Comparison of ENCODE assay signal across 8 cellular contexts in genomic region chr6:11299876-11300428, GRCh38.
DNase-seq lines count a peak whose midpoint lies in the region; ATAC-seq and TF ChIP-seq lines count a peak whose summit lies in the region.
"Not testable (repeated sequence)": the region's sequence is repeated elsewhere in the genome, so short reads cannot be mapped to it uniquely, and the experiment has no call there.

No MANE protein-coding gene starts in this region.

- H3K9me3 Mint-ChIP-seq in CD8-positive, alpha-beta T cell = peaks cover 11% of the 10 kb centered on the region
- H3K9me3 Mint-ChIP-seq in T-helper 1 cell treated with Interleukin-12 subunit alpha and Interleukin-12 subunit beta and Interleukin-4 antibody, amounts not matched to agents 30 μg/mL and 1 μg/mL, for 36 hours = peaks cover 39% of the 10 kb centered on the region
- peaks cover 12% of the 10 kb centered on the region for H3K9me3 Mint-ChIP-seq in activated CD8-positive, alpha-beta memory T cell treated with anti-CD3 and anti-CD28 coated beads, Interleukin-2, amount 10 ng/mL, durations not matched to agents 7 days and 5 days (ENCODE audit: low read depth)
- H3K9me3 Mint-ChIP-seq in activated naive CD8-positive, alpha-beta T cell (ENCODE audit: low read depth) = peaks cover 17% of the 10 kb centered on the region
- H3K9me3 Mint-ChIP-seq in central memory CD8-positive, alpha-beta T cell; natural killer cell; stimulated activated naive CD8-positive, alpha-beta T cell treated with anti-CD3 and anti-CD28 coated beads, Interleukin-15, Interleukin-2, amounts not matched to agents 100 ng/mL and 50 ng/mL, for 24 hours: not testable (repeated sequence)

- not testable (repeated sequence) for H2AFZ ChIP-seq in hepatocyte

- H3K27ac ChIP-seq in CD8-positive, alpha-beta T cell (ENCODE audit: low read depth, low read length) = not testable (repeated sequence)
- peak overlapping the region; percentile 72 for H3K27ac ChIP-seq in hepatocyte

- not testable (repeated sequence) for H3K4me3 ChIP-seq in CD8-positive, alpha-beta T cell (ENCODE audit: low read depth, low read length); hepatocyte

- not testable (repeated sequence) for DNase-seq in CD8-positive, alpha-beta T cell; activated CD8-positive, alpha-beta memory T cell treated with anti-CD3 and anti-CD28 coated beads, Interleukin-2, amount 10 ng/mL, durations not matched to agents 7 days and 5 days; central memory CD8-positive, alpha-beta T cell (ENCODE audit: low spot score in 2 of 2); hepatocyte (ENCODE audit: low spot score); natural killer cell

- POLR2A ChIA-PET in CD8-positive, alpha-beta T cell (lab: Charles Lee) = not testable (repeated sequence)

- H3K4me1 ChIP-seq in CD8-positive, alpha-beta T cell (ENCODE audit: insufficient read depth, low read length) = not testable (repeated sequence)
- H3K4me1 ChIP-seq in hepatocyte (ENCODE audit: insufficient read depth) = peaks cover 14% of the 10 kb centered on the region

- peak overlapping the region; percentile 30 for H3K27ac Mint-ChIP-seq in CD8-positive, alpha-beta T cell
- peak overlapping the region; percentile 9 for H3K27ac Mint-ChIP-seq in T-helper 1 cell treated with Interleukin-12 subunit alpha and Interleukin-12 subunit beta and Interleukin-4 antibody, amounts not matched to agents 30 μg/mL and 1 μg/mL, for 36 hours
- H3K27ac Mint-ChIP-seq in activated CD8-positive, alpha-beta memory T cell treated with anti-CD3 and anti-CD28 coated beads, Interleukin-2, amount 10 ng/mL, durations not matched to agents 7 days and 5 days = peak overlapping the region; percentile 11
- H3K27ac Mint-ChIP-seq in activated naive CD8-positive, alpha-beta T cell = peak overlapping the region; percentile 17
- peak overlapping the region; percentile 20 for H3K27ac Mint-ChIP-seq in central memory CD8-positive, alpha-beta T cell (ENCODE audit: low read depth)
- H3K27ac Mint-ChIP-seq in natural killer cell = peak overlapping the region; percentile 49 to 79
- peak overlapping the region; percentile 13 for H3K27ac Mint-ChIP-seq in stimulated activated naive CD8-positive, alpha-beta T cell treated with anti-CD3 and anti-CD28 coated beads, Interleukin-15, Interleukin-2, amounts not matched to agents 100 ng/mL and 50 ng/mL, for 24 hours

- not testable (repeated sequence) for H3K27me3 Mint-ChIP-seq in CD8-positive, alpha-beta T cell (ENCODE audit: low read depth); T-helper 1 cell treated with Interleukin-12 subunit alpha and Interleukin-12 subunit beta and Interleukin-4 antibody, amounts not matched to agents 30 μg/mL and 1 μg/mL, for 36 hours (ENCODE audit: low read depth); activated CD8-positive, alpha-beta memory T cell treated with anti-CD3 and anti-CD28 coated beads, Interleukin-2, amount 10 ng/mL, durations not matched to agents 7 days and 5 days; activated naive CD8-positive, alpha-beta T cell; central memory CD8-positive, alpha-beta T cell; natural killer cell (ENCODE audit: low read depth in 2 of 2); stimulated activated naive CD8-positive, alpha-beta T cell treated with anti-CD3 and anti-CD28 coated beads, Interleukin-15, Interleukin-2, amounts not matched to agents 100 ng/mL and 50 ng/mL, for 24 hours

- not testable (repeated sequence) for TF ChIP-seq CTCF in CD8-positive, alpha-beta T cell (IDR thresholded peaks at IDR 0.05); hepatocyte (IDR thresholded peaks at IDR 0.05; ENCODE audit: poor library complexity); natural killer cell (IDR thresholded peaks at IDR 0.05)

- not testable (repeated sequence) for H3K4me2 ChIP-seq in hepatocyte

- H4K20me1 ChIP-seq in hepatocyte (ENCODE audit: insufficient read depth, poor library complexity, severe bottlenecking) = not testable (repeated sequence)

- not testable (repeated sequence) for H3K9me3 ChIP-seq in CD8-positive, alpha-beta T cell (ENCODE audit: low read length); hepatocyte (ENCODE audit: low read depth)

- 92% methylated on average over 5 of the region's 5 CpGs for WGBS in hepatocyte (ENCODE audit: low lambda C conversion rate, missing lambda C conversion rate)

- H3K9me2 ChIP-seq in hepatocyte (replicated peaks; ENCODE audit: insufficient read depth) = not testable (repeated sequence)

- CTCF ChIA-PET in CD8-positive, alpha-beta T cell (lab: Charles Lee); activated CD8-positive, alpha-beta memory T cell treated with anti-CD3 and anti-CD28 coated beads, Interleukin-2, amount 10 ng/mL, durations not matched to agents 7 days and 5 days (lab: Charles Lee): not testable (repeated sequence)

- not testable (repeated sequence) for H3K27me3 ChIP-seq in CD8-positive, alpha-beta T cell (ENCODE audit: insufficient read depth, low read length); hepatocyte

- H3K4me3 Mint-ChIP-seq in CD8-positive, alpha-beta T cell; T-helper 1 cell treated with Interleukin-12 subunit alpha and Interleukin-12 subunit beta and Interleukin-4 antibody, amounts not matched to agents 30 μg/mL and 1 μg/mL, for 36 hours; activated CD8-positive, alpha-beta memory T cell treated with anti-CD3 and anti-CD28 coated beads, Interleukin-2, amount 10 ng/mL, durations not matched to agents 7 days and 5 days; activated naive CD8-positive, alpha-beta T cell; stimulated activated naive CD8-positive, alpha-beta T cell treated with anti-CD3 and anti-CD28 coated beads, Interleukin-15, Interleukin-2, amounts not matched to agents 100 ng/mL and 50 ng/mL, for 24 hours: not testable (repeated sequence)
- H3K4me3 Mint-ChIP-seq in central memory CD8-positive, alpha-beta T cell = peak overlapping the region; percentile 1
- H3K4me3 Mint-ChIP-seq in natural killer cell = peak overlapping the region; percentile 4

- H3K79me2 ChIP-seq in hepatocyte = not testable (repeated sequence)

- intact Hi-C loops in CD8-positive, alpha-beta T cell (cut with DNase I, micrococcal nuclease); natural killer cell (cut with micrococcal nuclease): not testable (repeated sequence)

- ATAC-seq in CD8-positive, alpha-beta T cell; activated CD8-positive, alpha-beta memory T cell treated with anti-CD3 and anti-CD28 coated beads, Interleukin-2, amount 10 ng/mL, durations not matched to agents 7 days and 5 days; central memory CD8-positive, alpha-beta T cell (replicated peaks; ENCODE audit: extremely low read depth, poor library complexity, severe bottlenecking); natural killer cell: not testable (repeated sequence)

- peaks cover 43% of the 10 kb centered on the region for H3K4me1 Mint-ChIP-seq in CD8-positive, alpha-beta T cell (ENCODE audit: low read depth)
- H3K4me1 Mint-ChIP-seq in T-helper 1 cell treated with Interleukin-12 subunit alpha and Interleukin-12 subunit beta and Interleukin-4 antibody, amounts not matched to agents 30 μg/mL and 1 μg/mL, for 36 hours (ENCODE audit: low read depth) = peaks cover 21% of the 10 kb centered on the region
- H3K4me1 Mint-ChIP-seq in activated CD8-positive, alpha-beta memory T cell treated with anti-CD3 and anti-CD28 coated beads, Interleukin-2, amount 10 ng/mL, durations not matched to agents 7 days and 5 days = peaks cover 36% of the 10 kb centered on the region
- peaks cover 30% of the 10 kb centered on the region for H3K4me1 Mint-ChIP-seq in activated naive CD8-positive, alpha-beta T cell (ENCODE audit: low read depth)
- peaks cover 64% of the 10 kb centered on the region for H3K4me1 Mint-ChIP-seq in central memory CD8-positive, alpha-beta T cell
- peaks cover 79 to 83% of the 10 kb centered on the region in 2 donors for H3K4me1 Mint-ChIP-seq in natural killer cell
- H3K4me1 Mint-ChIP-seq in stimulated activated naive CD8-positive, alpha-beta T cell treated with anti-CD3 and anti-CD28 coated beads, Interleukin-15, Interleukin-2, amounts not matched to agents 100 ng/mL and 50 ng/mL, for 24 hours (ENCODE audit: low read depth) = peaks cover 36% of the 10 kb centered on the region

- peaks cover 83% of the 10 kb centered on the region for H3K36me3 Mint-ChIP-seq in CD8-positive, alpha-beta T cell
- peaks cover 73% of the 10 kb centered on the region for H3K36me3 Mint-ChIP-seq in T-helper 1 cell treated with Interleukin-12 subunit alpha and Interleukin-12 subunit beta and Interleukin-4 antibody, amounts not matched to agents 30 μg/mL and 1 μg/mL, for 36 hours (ENCODE audit: low read depth)
- peaks cover 84% of the 10 kb centered on the region for H3K36me3 Mint-ChIP-seq in activated CD8-positive, alpha-beta memory T cell treated with anti-CD3 and anti-CD28 coated beads, Interleukin-2, amount 10 ng/mL, durations not matched to agents 7 days and 5 days
- peaks cover 60% of the 10 kb centered on the region for H3K36me3 Mint-ChIP-seq in activated naive CD8-positive, alpha-beta T cell
- H3K36me3 Mint-ChIP-seq in central memory CD8-positive, alpha-beta T cell (ENCODE audit: insufficient read depth) = peaks cover 28% of the 10 kb centered on the region
- peaks cover 10% of the 10 kb centered on the region for H3K36me3 Mint-ChIP-seq in natural killer cell
- peaks cover 72% of the 10 kb centered on the region for H3K36me3 Mint-ChIP-seq in stimulated activated naive CD8-positive, alpha-beta T cell treated with anti-CD3 and anti-CD28 coated beads, Interleukin-15, Interleukin-2, amounts not matched to agents 100 ng/mL and 50 ng/mL, for 24 hours (ENCODE audit: low read depth)

- not testable (repeated sequence) for H3K36me3 ChIP-seq in CD8-positive, alpha-beta T cell (ENCODE audit: insufficient read depth, low read length); hepatocyte (replicated peaks; ENCODE audit: insufficient read depth, low read depth)

Comparison
In these comparisons a context has a peak if more than half of its experiments do, and no peak if none do; other contexts are left out.
1. H3K27ac Mint-ChIP-seq: peak in every context shown above with its lines; median percentile 64 in natural killer cell; 30 in CD8-positive, alpha-beta T cell; 20 in central memory CD8-positive, alpha-beta T cell; 17 in activated naive CD8-positive, alpha-beta T cell; 13 in stimulated activated naive CD8-positive, alpha-beta T cell treated with anti-CD3 and anti-CD28 coated beads, Interleukin-15, Interleukin-2, amounts not matched to agents 100 ng/mL and 50 ng/mL, for 24 hours; 11 in activated CD8-positive, alpha-beta memory T cell treated with anti-CD3 and anti-CD28 coated beads, Interleukin-2, amount 10 ng/mL, durations not matched to agents 7 days and 5 days; 9 in T-helper 1 cell treated with Interleukin-12 subunit alpha and Interleukin-12 subunit beta and Interleukin-4 antibody, amounts not matched to agents 30 μg/mL and 1 μg/mL, for 36 hours.